Comparison of ENCODE assay signal across 9 cellular contexts in the genomic region with DNA sequence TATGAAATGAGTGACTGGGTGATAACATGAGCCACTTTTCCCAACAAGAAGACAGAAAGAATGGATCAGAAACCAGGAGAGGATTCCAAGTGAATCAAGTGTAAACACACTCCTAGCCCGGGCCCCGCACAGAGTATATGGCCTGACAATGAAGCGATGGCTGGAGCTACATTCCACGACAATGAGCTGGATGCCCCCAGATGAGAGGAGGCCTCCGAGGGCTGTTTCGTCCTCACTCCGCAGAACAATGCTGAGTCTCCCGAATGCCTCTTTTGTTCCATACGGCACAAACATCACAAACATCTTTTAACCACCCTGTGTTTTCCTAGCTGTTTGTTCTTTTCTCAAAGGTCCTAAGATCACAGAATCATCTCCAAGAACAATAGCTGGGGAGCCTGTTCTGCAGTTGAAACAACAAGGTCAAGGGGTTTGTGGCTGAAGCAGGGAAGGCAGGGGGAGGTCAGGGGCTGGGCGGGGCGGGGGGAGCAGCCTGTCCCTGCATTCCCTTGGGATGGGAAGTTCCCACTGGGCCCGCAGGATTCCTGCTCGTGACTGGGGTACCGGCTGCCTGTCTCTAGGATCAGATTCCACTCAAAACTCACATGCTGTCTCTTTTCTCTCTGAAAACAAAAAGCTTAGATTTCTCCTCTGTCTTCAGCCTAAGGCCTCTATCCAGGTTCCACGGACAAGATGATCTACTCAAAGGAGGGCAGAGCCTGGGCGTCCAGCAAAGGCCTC.
DNase-seq lines count a peak whose midpoint lies in the region; ATAC-seq and TF ChIP-seq lines count a peak whose summit lies in the region.
"Had no signal": no experiment of that assay in that cellular context is flagged by ENCODE, and none has a peak within 500 bp of the region (broad histone marks: within the 10 kb centered on the region; RNA-seq: fewer than 3 reads in every experiment).

No MANE protein-coding gene starts in this region.

- H3K27ac ChIP-seq in testis, result peak overlapping the region; percentile 47 to 79

- H3K4me3 ChIP-seq in astrocyte of the spinal cord (ENCODE audit: low read depth, low read length) (no peak overlapping the region), testis (no peak overlapping the region)

- DNase-seq in HPDE6-E6E7 (ENCODE audit: extremely low spot score), result peak; percentile 49
- peak; percentile 91 for DNase-seq in astrocyte of the spinal cord (ENCODE audit: low read depth, low spot score)
- peak; percentile 80 for DNase-seq in iPS-NIHi7 (ENCODE audit: extremely low spot score)
- DNase-seq in testis, result peak; percentile 36
- no peak for DNase-seq in NCI-H2196 treated with DMSO at 0.1 percent for 48 hours (lab: John Stamatoyannopoulos, UW; ENCODE audit: unreplicated experiment)
- DNase-seq in NCI-H2081 treated with DMSO at 0.1 percent for 48 hours (lab: John Stamatoyannopoulos, UW), result no peak
- DNase-seq in NCI-H1694 (lab: John Stamatoyannopoulos, UW), result no peak
- DNase-seq: OCI-M1 had no signal

- ATAC-seq in GM18861 (IDR thresholded peaks at IDR 0.05; ENCODE audit: unreplicated experiment), result no peak

- no peaks in the 10 kb centered on the region for H3K9me3 ChIP-seq in testis

- intact Hi-C loops in testis (cut with DNase I; ENCODE audit: low total_unique reads), result loop anchor here (10.0 kb wide), 1 partner anchor 135 kb away; no protein-coding TSS in a partner anchor

- WGBS in testis, 2 donors, result 42 to 44% methylated on average over 16 of the region's 16 CpGs

- in situ Hi-C loops in astrocyte of the spinal cord (cut with HindIII; ENCODE audit: low sequenced_read_pairs), result no loop called here

- H3K36me3 ChIP-seq in testis (ENCODE audit: low read depth, missing control alignments), result no peaks in the 10 kb centered on the region

- H3K27me3 ChIP-seq in testis, result no peaks in the 10 kb centered on the region

- TF ChIP-seq CTCF in astrocyte of the spinal cord (IDR thresholded peaks at IDR 0.05; ENCODE audit: low read depth, low read length) (no peak), testis (IDR thresholded peaks at IDR 0.05) (no peak)

- no peak for TF ChIP-seq POLR2A in testis (IDR thresholded peaks at IDR 0.05)

- peaks cover 11% of the 10 kb centered on the region for H3K4me1 ChIP-seq in testis

Comparison
In these comparisons a context has a peak if more than half of its experiments do, and no peak if none do; other contexts are left out.
1. DNase-seq: peak in HPDE6-E6E7 (single experiment), astrocyte of the spinal cord (single experiment), iPS-NIHi7 (single experiment) and testis (single experiment); none in NCI-H2196 treated with DMSO at 0.1 percent for 48 hours (single experiment), NCI-H2081 treated with DMSO at 0.1 percent for 48 hours (single experiment) and NCI-H1694 (single experiment).